Comparison of ENCODE assay signal across 23 cellular contexts in genomic region chr6:44661631-44662030, GRCh38.
"Had no signal": no experiment of that assay in that cellular context is flagged by ENCODE, and none has a peak within 500 bp of the region (broad histone marks: within the 10 kb centered on the region; RNA-seq: fewer than 3 reads in every experiment).

No MANE protein-coding gene starts in this region.

- H3K36me3 Mint-ChIP-seq: activated naive CD4-positive, alpha-beta T cell treated with anti-CD3 and anti-CD28 coated beads, Interleukin-2, amount 50 U/mL, for 72 hours; naive B cell had no signal

- H3K36me3 ChIP-seq: left ventricle myocardium inferior, stomach, upper lobe of right lung, WERI-Rb-1 had no signal

- H3K27ac ChIP-seq: left ventricle myocardium inferior, psoas muscle, stomach, upper lobe of right lung, WERI-Rb-1 had no signal

- H3K4me3 ChIP-seq: left ventricle myocardium inferior, mucosa of descending colon, psoas muscle, stomach, upper lobe of right lung had no signal

- DNase-seq: activated CD4-positive, alpha-beta T cell treated with anti-CD3 and anti-CD28 coated beads for 1 hour; activated CD8-positive, alpha-beta memory T cell treated with anti-CD3 and anti-CD28 coated beads for 24 hours; activated CD8-positive, alpha-beta memory T cell treated with anti-CD3 and anti-CD28 coated beads, Interleukin-2, amount 50 U/mL, for 48 hours; activated effector memory CD4-positive, alpha-beta T cell treated with anti-CD3 and anti-CD28 coated beads, Interleukin-2, amount 50 U/mL, for 16 hours; activated T-cell treated with anti-CD3 and anti-CD28 coated beads, Interleukin-2, amount 50 U/mL, for 72 hours; dermis blood vessel endothelial cell; effector memory CD4-positive, alpha-beta T cell; foreskin melanocyte; glutamatergic neuron; left ventricle myocardium inferior; mucosa of descending colon; naive B cell; psoas muscle; right cardiac atrium; stimulated activated CD4-positive, alpha-beta T cell treated with anti-CD3 and anti-CD28 coated beads, Interleukin-4, amount 100 ng/mL, for 1 hour; stomach; SW 1271; T-helper 2 cell; upper lobe of right lung; WERI-Rb-1 had no signal

- H3K27me3 ChIP-seq: stomach, upper lobe of right lung had no signal

- H3K27ac Mint-ChIP-seq: activated naive CD4-positive, alpha-beta T cell treated with anti-CD3 and anti-CD28 coated beads, Interleukin-2, amount 50 U/mL, for 72 hours; naive B cell had no signal

- H3K4me1 ChIP-seq: left ventricle myocardium inferior, psoas muscle, stomach had no signal

- FAIRE-seq: small intestine had no signal

- H3K4me3 Mint-ChIP-seq: activated T-cell treated with anti-CD3 and anti-CD28 coated beads, Interleukin-2, amount 50 U/mL, for 72 hours; naive B cell; neural crest cell had no signal

- H3K9me3 ChIP-seq: mucosa of descending colon, psoas muscle, stomach, upper lobe of right lung had no signal
